ENCODE assay signal across 1 cellular context in the genomic region with DNA sequence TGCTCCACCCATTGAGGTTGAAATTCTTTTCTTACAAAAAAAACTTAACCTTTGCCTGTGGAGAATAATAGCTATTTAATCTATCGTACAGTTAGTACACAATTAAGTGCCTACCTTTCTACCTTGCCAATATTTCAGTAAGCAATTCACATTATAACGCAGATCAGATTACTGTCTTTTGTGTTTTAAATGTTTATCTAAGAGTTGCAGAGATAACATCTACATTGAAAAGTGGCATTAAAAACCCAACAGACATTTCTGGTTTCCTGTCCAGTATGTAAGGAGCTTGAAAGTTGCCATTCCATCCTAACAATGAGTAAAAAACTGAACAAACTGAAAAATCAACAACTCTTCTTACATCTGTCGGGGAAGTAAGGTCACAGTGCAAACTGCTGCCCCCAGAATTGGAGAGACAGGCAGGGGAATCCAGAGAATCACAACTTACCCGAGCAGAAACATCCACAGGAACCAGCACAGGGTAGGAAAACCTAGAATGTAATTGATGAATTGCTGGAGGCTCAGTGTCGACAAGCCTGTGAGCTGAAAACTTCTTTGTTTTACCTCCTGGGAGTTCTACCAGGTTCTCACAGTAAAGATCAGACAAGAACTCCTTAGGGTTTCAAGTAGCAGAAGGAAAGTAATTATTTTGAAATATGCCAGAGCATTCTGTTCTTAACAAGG.
TF ChIP-seq lines count a peak whose summit lies in the region.

No MANE protein-coding gene starts in this region.

TF ChIP-seq in HEK293, 187 proteins besides CTCF, POLR2A, EP300 and RAD21 (continued from another document):
- TF ChIP-seq, protein P1, sequence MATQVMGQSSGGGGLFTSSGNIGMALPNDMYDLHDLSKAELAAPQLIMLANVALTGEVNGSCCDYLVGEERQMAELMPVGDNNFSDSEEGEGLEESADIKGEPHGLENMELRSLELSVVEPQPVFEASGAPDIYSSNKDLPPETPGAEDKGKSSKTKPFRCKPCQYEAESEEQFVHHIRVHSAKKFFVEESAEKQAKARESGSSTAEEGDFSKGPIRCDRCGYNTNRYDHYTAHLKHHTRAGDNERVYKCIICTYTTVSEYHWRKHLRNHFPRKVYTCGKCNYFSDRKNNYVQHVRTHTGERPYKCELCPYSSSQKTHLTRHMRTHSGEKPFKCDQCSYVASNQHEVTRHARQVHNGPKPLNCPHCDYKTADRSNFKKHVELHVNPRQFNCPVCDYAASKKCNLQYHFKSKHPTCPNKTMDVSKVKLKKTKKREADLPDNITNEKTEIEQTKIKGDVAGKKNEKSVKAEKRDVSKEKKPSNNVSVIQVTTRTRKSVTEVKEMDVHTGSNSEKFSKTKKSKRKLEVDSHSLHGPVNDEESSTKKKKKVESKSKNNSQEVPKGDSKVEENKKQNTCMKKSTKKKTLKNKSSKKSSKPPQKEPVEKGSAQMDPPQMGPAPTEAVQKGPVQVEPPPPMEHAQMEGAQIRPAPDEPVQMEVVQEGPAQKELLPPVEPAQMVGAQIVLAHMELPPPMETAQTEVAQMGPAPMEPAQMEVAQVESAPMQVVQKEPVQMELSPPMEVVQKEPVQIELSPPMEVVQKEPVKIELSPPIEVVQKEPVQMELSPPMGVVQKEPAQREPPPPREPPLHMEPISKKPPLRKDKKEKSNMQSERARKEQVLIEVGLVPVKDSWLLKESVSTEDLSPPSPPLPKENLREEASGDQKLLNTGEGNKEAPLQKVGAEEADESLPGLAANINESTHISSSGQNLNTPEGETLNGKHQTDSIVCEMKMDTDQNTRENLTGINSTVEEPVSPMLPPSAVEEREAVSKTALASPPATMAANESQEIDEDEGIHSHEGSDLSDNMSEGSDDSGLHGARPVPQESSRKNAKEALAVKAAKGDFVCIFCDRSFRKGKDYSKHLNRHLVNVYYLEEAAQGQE (tag by site-specific recombination; IDR thresholded peaks at IDR 0.05) = no peak
- TF ChIP-seq, protein P2, sequence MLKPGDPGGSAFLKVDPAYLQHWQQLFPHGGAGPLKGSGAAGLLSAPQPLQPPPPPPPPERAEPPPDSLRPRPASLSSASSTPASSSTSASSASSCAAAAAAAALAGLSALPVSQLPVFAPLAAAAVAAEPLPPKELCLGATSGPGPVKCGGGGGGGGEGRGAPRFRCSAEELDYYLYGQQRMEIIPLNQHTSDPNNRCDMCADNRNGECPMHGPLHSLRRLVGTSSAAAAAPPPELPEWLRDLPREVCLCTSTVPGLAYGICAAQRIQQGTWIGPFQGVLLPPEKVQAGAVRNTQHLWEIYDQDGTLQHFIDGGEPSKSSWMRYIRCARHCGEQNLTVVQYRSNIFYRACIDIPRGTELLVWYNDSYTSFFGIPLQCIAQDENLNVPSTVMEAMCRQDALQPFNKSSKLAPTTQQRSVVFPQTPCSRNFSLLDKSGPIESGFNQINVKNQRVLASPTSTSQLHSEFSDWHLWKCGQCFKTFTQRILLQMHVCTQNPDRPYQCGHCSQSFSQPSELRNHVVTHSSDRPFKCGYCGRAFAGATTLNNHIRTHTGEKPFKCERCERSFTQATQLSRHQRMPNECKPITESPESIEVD (tag by site-specific recombination; IDR thresholded peaks at IDR 0.05) = peak; percentile 30; the same call in 1 of the 2 replicates
- TF ChIP-seq MEIS1 (CRISPR knock-in tag; IDR thresholded peaks at IDR 0.05; ENCODE audit: borderline replicate concordance) = no peak
- no peak for TF ChIP-seq ZFHX2 (tag by site-specific recombination; conservative IDR thresholded peaks at IDR 0.05)
- TF ChIP-seq ZNF530 (tag by site-specific recombination; IDR thresholded peaks at IDR 0.05; ENCODE audit: low read depth) = no peak
- no peak for TF ChIP-seq ZFP37 (tag by site-specific recombination; IDR thresholded peaks at IDR 0.05)
- peak; percentile 46 for TF ChIP-seq FEZF1 (tag by site-specific recombination; IDR thresholded peaks at IDR 0.05)
